In genomic region chr2:171210864-171211431, GRCh38 we compare ENCODE assay signal across 1 cellular context.
A peak's percentile ranks its signal among the peaks of the same experiment; 100 is the strongest.
TF ChIP-seq lines count a peak whose summit lies in the region.

No MANE protein-coding gene starts in this region.

TF ChIP-seq in GM12878, 131 proteins besides CTCF, POLR2A, EP300 and RAD21 (continued from another document):
- TF ChIP-seq, protein P1, sequence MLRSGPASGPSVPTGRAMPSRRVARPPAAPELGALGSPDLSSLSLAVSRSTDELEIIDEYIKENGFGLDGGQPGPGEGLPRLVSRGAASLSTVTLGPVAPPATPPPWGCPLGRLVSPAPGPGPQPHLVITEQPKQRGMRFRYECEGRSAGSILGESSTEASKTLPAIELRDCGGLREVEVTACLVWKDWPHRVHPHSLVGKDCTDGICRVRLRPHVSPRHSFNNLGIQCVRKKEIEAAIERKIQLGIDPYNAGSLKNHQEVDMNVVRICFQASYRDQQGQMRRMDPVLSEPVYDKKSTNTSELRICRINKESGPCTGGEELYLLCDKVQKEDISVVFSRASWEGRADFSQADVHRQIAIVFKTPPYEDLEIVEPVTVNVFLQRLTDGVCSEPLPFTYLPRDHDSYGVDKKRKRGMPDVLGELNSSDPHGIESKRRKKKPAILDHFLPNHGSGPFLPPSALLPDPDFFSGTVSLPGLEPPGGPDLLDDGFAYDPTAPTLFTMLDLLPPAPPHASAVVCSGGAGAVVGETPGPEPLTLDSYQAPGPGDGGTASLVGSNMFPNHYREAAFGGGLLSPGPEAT (IDR thresholded peaks at IDR 0.05; ENCODE audit: low read depth) = peak; percentile 41; the same call in 1 of the 2 replicates
- TF ChIP-seq RAD51 (IDR thresholded peaks at IDR 0.05) (no peak), NKRF (conservative IDR thresholded peaks at IDR 0.05) (no peak), ATF7 (IDR thresholded peaks at IDR 0.05; ENCODE audit: low read depth) (0 out of 2 replicates have a peak, but pooled peaks have one; percentile 18), MTA2 (IDR thresholded peaks at IDR 0.05; ENCODE audit: low read depth) (0 out of 2 replicates have a peak, but pooled peaks have one; percentile 64), JUNB (IDR thresholded peaks at IDR 0.05) (no peak), SKIL (IDR thresholded peaks at IDR 0.05; ENCODE audit: low read depth, poor library complexity, severe bottlenecking) (peak; percentile 65), NBN (IDR thresholded peaks at IDR 0.05) (no peak), BACH1 (IDR thresholded peaks at IDR 0.05; ENCODE audit: borderline replicate concordance) (no peak), SMARCA5 (IDR thresholded peaks at IDR 0.05) (no peak), SPI1 (IDR thresholded peaks at IDR 0.05; ENCODE audit: borderline replicate concordance, insufficient read depth, low read depth, low read length) (peak; percentile 96), IKZF2 (IDR thresholded peaks at IDR 0.05) (no peak; a peak in 2 of 4 replicates), WRNIP1 (IDR thresholded peaks at IDR 0.05; ENCODE audit: borderline replicate concordance, low read depth, low read length) (no peak), RUNX3 (IDR thresholded peaks at IDR 0.05; ENCODE audit: low read length) (peak; percentile 79), ASH2L (IDR thresholded peaks at IDR 0.05; ENCODE audit: borderline replicate concordance, low read depth) (no peak), POLR2AphosphoS5 (IDR thresholded peaks at IDR 0.05; ENCODE audit: low read length) (0 out of 2 replicates have a peak, but pooled peaks have one; percentile 32), ZSCAN29 (IDR thresholded peaks at IDR 0.05) (peak; percentile 86), ZNF217 (IDR thresholded peaks at IDR 0.05) (peak; percentile 24; the same call in 1 of the 2 replicates), BCL11A (IDR thresholded peaks at IDR 0.05; ENCODE audit: low read depth, low read length) (0 out of 2 replicates have a peak, but pooled peaks have one; percentile 30), NFIC (IDR thresholded peaks at IDR 0.05; ENCODE audit: low read depth, low read length) (peak; percentile 64), KDM1A (IDR thresholded peaks at IDR 0.05; ENCODE audit: borderline replicate concordance) (no peak), FOXM1 (IDR thresholded peaks at IDR 0.05; ENCODE audit: low read depth, low read length) (peak; percentile 56; the same call in 1 of the 2 replicates)
- TF ChIP-seq, protein P2, sequence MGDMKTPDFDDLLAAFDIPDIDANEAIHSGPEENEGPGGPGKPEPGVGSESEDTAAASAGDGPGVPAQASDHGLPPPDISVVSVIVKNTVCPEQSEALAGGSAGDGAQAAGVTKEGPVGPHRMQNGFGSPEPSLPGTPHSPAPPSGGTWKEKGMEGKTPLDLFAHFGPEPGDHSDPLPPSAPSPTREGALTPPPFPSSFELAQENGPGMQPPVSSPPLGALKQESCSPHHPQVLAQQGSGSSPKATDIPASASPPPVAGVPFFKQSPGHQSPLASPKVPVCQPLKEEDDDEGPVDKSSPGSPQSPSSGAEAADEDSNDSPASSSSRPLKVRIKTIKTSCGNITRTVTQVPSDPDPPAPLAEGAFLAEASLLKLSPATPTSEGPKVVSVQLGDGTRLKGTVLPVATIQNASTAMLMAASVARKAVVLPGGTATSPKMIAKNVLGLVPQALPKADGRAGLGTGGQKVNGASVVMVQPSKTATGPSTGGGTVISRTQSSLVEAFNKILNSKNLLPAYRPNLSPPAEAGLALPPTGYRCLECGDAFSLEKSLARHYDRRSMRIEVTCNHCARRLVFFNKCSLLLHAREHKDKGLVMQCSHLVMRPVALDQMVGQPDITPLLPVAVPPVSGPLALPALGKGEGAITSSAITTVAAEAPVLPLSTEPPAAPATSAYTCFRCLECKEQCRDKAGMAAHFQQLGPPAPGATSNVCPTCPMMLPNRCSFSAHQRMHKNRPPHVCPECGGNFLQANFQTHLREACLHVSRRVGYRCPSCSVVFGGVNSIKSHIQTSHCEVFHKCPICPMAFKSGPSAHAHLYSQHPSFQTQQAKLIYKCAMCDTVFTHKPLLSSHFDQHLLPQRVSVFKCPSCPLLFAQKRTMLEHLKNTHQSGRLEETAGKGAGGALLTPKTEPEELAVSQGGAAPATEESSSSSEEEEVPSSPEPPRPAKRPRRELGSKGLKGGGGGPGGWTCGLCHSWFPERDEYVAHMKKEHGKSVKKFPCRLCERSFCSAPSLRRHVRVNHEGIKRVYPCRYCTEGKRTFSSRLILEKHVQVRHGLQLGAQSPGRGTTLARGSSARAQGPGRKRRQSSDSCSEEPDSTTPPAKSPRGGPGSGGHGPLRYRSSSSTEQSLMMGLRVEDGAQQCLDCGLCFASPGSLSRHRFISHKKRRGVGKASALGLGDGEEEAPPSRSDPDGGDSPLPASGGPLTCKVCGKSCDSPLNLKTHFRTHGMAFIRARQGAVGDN (IDR thresholded peaks at IDR 0.05) = 0 out of 2 replicates have a peak, but pooled peaks have one; percentile 23
TF ChIP-seq in GM12878: peak in this region for 16.
